ENCODE assay signal across 13 cellular contexts in the genomic region with DNA sequence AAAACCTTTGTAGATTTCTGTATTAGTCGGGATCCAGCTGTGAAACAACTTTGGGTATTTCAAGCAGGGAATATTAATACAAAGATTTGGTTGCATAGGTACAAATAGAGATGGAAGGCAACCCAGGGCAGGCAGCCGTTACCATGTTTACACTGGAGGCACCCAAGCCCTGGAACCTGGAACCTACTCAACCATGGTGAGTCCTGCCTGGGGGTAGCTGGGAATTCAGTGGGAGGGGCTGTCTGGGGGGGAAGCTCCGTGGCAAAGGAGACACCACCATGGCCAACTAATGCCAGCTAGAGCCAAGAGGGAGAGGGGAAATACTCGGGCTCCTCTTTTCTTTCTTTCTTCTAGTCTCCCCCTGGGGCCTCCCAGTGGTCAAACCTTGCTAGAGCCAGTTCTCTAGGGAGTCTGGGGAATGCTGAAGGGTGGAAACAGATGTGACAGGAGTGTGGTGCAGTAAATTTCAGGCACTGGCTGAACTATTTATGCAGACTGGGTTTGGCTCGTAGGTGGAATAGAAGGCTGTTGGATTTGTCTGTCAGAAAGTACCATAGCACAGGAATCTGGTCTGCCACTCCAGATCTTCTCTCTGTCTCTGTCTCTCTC.
DNase-seq lines count a peak whose midpoint lies in the region; TF ChIP-seq lines count a peak whose summit lies in the region.
"Had no signal": no experiment of that assay in that cellular context is flagged by ENCODE, and none has a peak within 500 bp of the region (broad histone marks: within the 10 kb centered on the region; RNA-seq: fewer than 3 reads in every experiment).

No MANE protein-coding gene starts in this region.

- H3K4me3 Mint-ChIP-seq in activated CD4-positive, alpha-beta T cell treated with anti-CD3 and anti-CD28 coated beads, Interleukin-2, amount 10 ng/mL, durations not matched to agents 24 days and 14 days: no peak overlapping the region
- peak overlapping the region in 1 of 5 experiments; percentile 6 for H3K4me3 Mint-ChIP-seq in brain
- H3K4me3 Mint-ChIP-seq: immature natural killer cell had no signal

- H3K9me3 Mint-ChIP-seq in activated CD4-positive, alpha-beta T cell treated with anti-CD3 and anti-CD28 coated beads, Interleukin-2, amount 10 ng/mL, durations not matched to agents 24 days and 14 days: no peaks in the 10 kb centered on the region
- H3K9me3 Mint-ChIP-seq in brain: peaks cover 0 to 3% (median 0%) of the 10 kb centered on the region in 5 experiments

- intact Hi-C loops in activated CD4-positive, alpha-beta T cell treated with anti-CD3 and anti-CD28 coated beads, Interleukin-2, amount 10 ng/mL, durations not matched to agents 24 days and 14 days (cut with micrococcal nuclease): loop anchor here (10.0 kb wide), 4 partner anchors 297 to 1003 kb away; partner anchors contain the start of genes ACBD6 and GLUL
- intact Hi-C loops in thyroid gland (cut with DNase I): no loop called here

- peak overlapping the region in 2 of 3 donors; percentile 32 to 49 for H3K27ac ChIP-seq in thyroid gland
- H3K27ac ChIP-seq: brain microvascular endothelial cell, RWPE1 had no signal

- no peaks in the 10 kb centered on the region for H3K36me3 Mint-ChIP-seq in activated CD4-positive, alpha-beta T cell treated with anti-CD3 and anti-CD28 coated beads, Interleukin-2, amount 10 ng/mL, durations not matched to agents 24 days and 14 days (ENCODE audit: low read depth)
- no peaks in the 10 kb centered on the region for H3K36me3 Mint-ChIP-seq in brain
- H3K36me3 Mint-ChIP-seq: immature natural killer cell had no signal

- peaks cover 9 to 19% of the 10 kb centered on the region in 2 donors for H3K4me1 ChIP-seq in thyroid gland

- DNase-seq in activated CD4-positive, alpha-beta T cell treated with anti-CD3 and anti-CD28 coated beads, Interleukin-2, amount 10 ng/mL, durations not matched to agents 24 days and 14 days: no peak
- DNase-seq in activated CD4-positive, alpha-beta T cell treated with anti-CD3 and anti-CD28 coated beads for 4 hours: no peak
- DNase-seq in LHCN-M2 (ENCODE audit: low read depth): peak; percentile 25
- DNase-seq in thyroid gland: peak; percentile 75 to 79
- no peak for DNase-seq in SW 1271 (lab: John Stamatoyannopoulos, UW)
- DNase-seq in NOMO-1 (lab: John Stamatoyannopoulos, UW; ENCODE audit: unreplicated experiment in 2 of 2): no peak
- DNase-seq in hypothalamus (lab: John Stamatoyannopoulos, UW): no peak
- DNase-seq: brain microvascular endothelial cell; effector CD8-positive, alpha-beta T cell; immature natural killer cell; midbrain had no signal

- no peaks in the 10 kb centered on the region for H3K36me3 ChIP-seq in thyroid gland
- H3K36me3 ChIP-seq: brain microvascular endothelial cell had no signal

- WGBS in thyroid gland, 2 donors: 19 to 24% methylated on average over 4 to 5 of the region's 5 CpGs

- H3K9me3 ChIP-seq in thyroid gland: no peaks in the 10 kb centered on the region

- H3K4me3 ChIP-seq in thyroid gland (replicated peaks in 1 of 3): no peak overlapping the region

- no peak for TF ChIP-seq CTCF in brain (conservative IDR thresholded peaks at IDR 0.05)
- TF ChIP-seq CTCF in thyroid gland (IDR thresholded peaks at IDR 0.05): peak in 2 of 6 experiments; percentile 4 to 13

- TF ChIP-seq POLR2A in thyroid gland (IDR thresholded peaks at IDR 0.05): no peak

- no peaks in the 10 kb centered on the region for H3K27me3 ChIP-seq in thyroid gland
- H3K27me3 ChIP-seq: brain microvascular endothelial cell had no signal

- H3K27ac Mint-ChIP-seq in activated CD4-positive, alpha-beta T cell treated with anti-CD3 and anti-CD28 coated beads, Interleukin-2, amount 10 ng/mL, durations not matched to agents 24 days and 14 days: peak overlapping the region; percentile 34
- peak overlapping the region; percentile 58 to 84 (median 81) for H3K27ac Mint-ChIP-seq in brain

- H3K27me3 Mint-ChIP-seq in activated CD4-positive, alpha-beta T cell treated with anti-CD3 and anti-CD28 coated beads, Interleukin-2, amount 10 ng/mL, durations not matched to agents 24 days and 14 days: peaks cover 3% of the 10 kb centered on the region
- H3K27me3 Mint-ChIP-seq in brain: no peaks in the 10 kb centered on the region

- peaks cover 25% of the 10 kb centered on the region for H3K4me1 Mint-ChIP-seq in activated CD4-positive, alpha-beta T cell treated with anti-CD3 and anti-CD28 coated beads, Interleukin-2, amount 10 ng/mL, durations not matched to agents 24 days and 14 days
- H3K4me1 Mint-ChIP-seq in brain: peaks cover 46% of the 10 kb centered on the region
- H3K4me1 Mint-ChIP-seq: immature natural killer cell had no signal

Comparison
In these comparisons a context has a peak if more than half of its experiments do, and no peak if none do; other contexts are left out.
1. DNase-seq: peak in LHCN-M2 (single experiment) and thyroid gland (2 of 2); none in activated CD4-positive, alpha-beta T cell treated with anti-CD3 and anti-CD28 coated beads, Interleukin-2, amount 10 ng/mL, durations not matched to agents 24 days and 14 days (single experiment), activated CD4-positive, alpha-beta T cell treated with anti-CD3 and anti-CD28 coated beads for 4 hours (0 of 2), SW 1271 (0 of 2), NOMO-1 (0 of 2) and hypothalamus (0 of 51).